Comparison of ENCODE assay signal across 17 cellular contexts in the genomic region with DNA sequence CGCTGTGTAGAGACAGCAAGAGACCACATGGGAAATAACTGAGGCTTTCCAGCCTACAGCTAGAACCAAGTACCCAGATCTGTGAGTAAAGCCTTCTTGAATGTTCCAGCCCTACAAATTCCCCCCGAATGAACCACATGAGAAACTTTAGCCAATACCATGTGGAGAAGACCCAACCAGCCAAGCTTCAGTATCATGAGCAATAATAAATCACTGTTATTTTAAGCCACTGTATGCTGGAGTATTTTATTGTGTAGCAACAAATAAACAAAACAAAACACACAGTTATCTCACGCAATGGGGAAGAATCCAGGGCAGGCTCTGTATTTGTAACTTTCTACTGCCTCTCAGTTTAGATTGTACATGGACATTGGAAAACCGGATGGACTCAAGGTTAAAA.
DNase-seq lines count a peak whose midpoint lies in the region; ATAC-seq and TF ChIP-seq lines count a peak whose summit lies in the region.
"Had no signal": no experiment of that assay in that cellular context is flagged by ENCODE, and none has a peak within 500 bp of the region (broad histone marks: within the 10 kb centered on the region; RNA-seq: fewer than 3 reads in every experiment).

No MANE protein-coding gene starts in this region.

- no peaks in the 10 kb centered on the region for H3K9me3 ChIP-seq in GM23248 (ENCODE audit: low read depth)

- ATAC-seq in HG02623 (IDR thresholded peaks at IDR 0.05; ENCODE audit: unreplicated experiment) (no peak), HG03025 (IDR thresholded peaks at IDR 0.05; ENCODE audit: low FRiP score, unreplicated experiment) (no peak), GM21447 (IDR thresholded peaks at IDR 0.05; ENCODE audit: unreplicated experiment) (no peak)
- ATAC-seq: CD8-positive, alpha-beta T cell; GM12878 had no signal

- no peaks in the 10 kb centered on the region; the same call in 1 of the 2 replicates for H3F3A ChIP-seq in GM23248 (ENCODE audit: insufficient read depth)

- no peak overlapping the region for H3K9ac ChIP-seq in GM23248

- H2AFZ ChIP-seq in GM23248 = no peak overlapping the region

- TF ChIP-seq CTCF in AG10803 (conservative IDR thresholded peaks at IDR 0.05; ENCODE audit: low read length) = no peak

- no peaks in the 10 kb centered on the region for H3K79me2 ChIP-seq in GM23248 (ENCODE audit: insufficient read depth)

- in situ Hi-C loops in GM23248 (cut with MboI) = no loop called here

- H3K4me2 ChIP-seq in GM23248 (ENCODE audit: unreplicated experiment) = no peak overlapping the region

- WGBS in GM23248 (ENCODE audit: low coverage in 1 of 2, low lambda C conversion rate in 2 of 2, missing lambda C conversion rate in 2 of 2), 2 experiments = 22 to 24% methylated on average over 4 of the region's 4 CpGs

- no peak overlapping the region for H3K4me3 ChIP-seq in AG10803 (ENCODE audit: low read length)
- H3K4me3 ChIP-seq in GM23248 = no peak overlapping the region
- H3K4me3 ChIP-seq: GM12878 had no signal

- H3K9me2 ChIP-seq in GM23248 (ENCODE audit: insufficient read depth) = no peaks in the 10 kb centered on the region

- no peaks in the 10 kb centered on the region for H3K27me3 ChIP-seq in GM23248 (replicated peaks; ENCODE audit: insufficient read depth)

- DNase-seq in AG10803 (ENCODE audit: low read depth) (peak; percentile 58), GM23248 (peak; percentile 47), fibroblast of gingiva (ENCODE audit: low read depth) (peak; percentile 8), myocyte (ENCODE audit: low read depth) (peak; percentile 15), T-helper 1 cell (no peak)
- DNase-seq: ACHN; CD8-positive, alpha-beta T cell; COR-L47; DMS53; GF-D8; GOT3; H9; KG1 had no signal

- H3K4me1 ChIP-seq in GM23248 (ENCODE audit: insufficient read depth) = peaks cover 7% of the 10 kb centered on the region; the same call in 1 of the 2 replicates

- H3K36me3 ChIP-seq in GM23248 (ENCODE audit: low read depth) = no peaks in the 10 kb centered on the region

- H4K20me1 ChIP-seq in GM23248 (ENCODE audit: insufficient read depth) = no peaks in the 10 kb centered on the region

- H3K27ac ChIP-seq in GM23248 = no peak overlapping the region

Comparison
In these comparisons a context has a peak if more than half of its experiments do, and no peak if none do; other contexts are left out.
1. DNase-seq: peak in AG10803 (single experiment), GM23248 (single experiment), fibroblast of gingiva (single experiment) and myocyte (single experiment); none in T-helper 1 cell (0 of 5).